In the genomic region with DNA sequence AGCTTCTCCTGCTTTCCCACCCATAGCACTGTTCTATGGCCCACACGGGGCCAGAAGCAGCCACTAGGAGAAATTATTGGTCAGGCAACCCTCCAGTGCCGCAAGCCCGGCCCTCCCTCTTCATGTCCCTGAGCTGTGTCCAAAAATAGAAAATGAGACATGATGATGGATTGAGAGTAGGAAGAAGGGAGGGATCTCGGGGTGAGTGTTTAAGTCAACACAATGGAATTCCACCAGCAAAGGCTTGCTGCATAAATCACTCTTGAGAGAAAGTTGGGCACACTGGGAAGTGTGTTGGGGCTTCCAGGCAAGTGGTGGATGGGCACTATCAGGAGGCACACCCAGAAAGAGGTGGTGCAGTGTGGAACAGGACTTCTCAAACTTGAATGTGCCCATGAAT, we compare ENCODE assay signal across 10 cellular contexts.
A peak's percentile ranks its signal among the peaks of the same experiment; 100 is the strongest.
DNase-seq lines count a peak whose midpoint lies in the region; ATAC-seq and TF ChIP-seq lines count a peak whose summit lies in the region.
"Had no signal": no experiment of that assay in that cellular context is flagged by ENCODE, and none has a peak within 500 bp of the region (broad histone marks: within the 10 kb centered on the region; RNA-seq: fewer than 3 reads in every experiment).

No MANE protein-coding gene starts in this region.

- H3K4me3 ChIP-seq in HCT116 (replicated peaks in 1 of 2; ENCODE audit: low read depth in 1 of 2, low read length in 2 of 2) (peak overlapping the region in 1 of 2 experiments; percentile 17; a peak in 2 of 4 replicates), heart right ventricle (no peak overlapping the region), smooth muscle cell (no peak overlapping the region)
- H3K4me3 ChIP-seq in CD8-positive, alpha-beta T cell (ENCODE audit: low read depth, low read length), result no peak overlapping the region
- H3K4me3 ChIP-seq: GM12878 had no signal

- no peaks in the 10 kb centered on the region for H3K4me1 Mint-ChIP-seq in glutamatergic neuron (ENCODE audit: low read depth, unreplicated experiment)
- no peaks in the 10 kb centered on the region for H3K4me1 Mint-ChIP-seq in CD8-positive, alpha-beta T cell (ENCODE audit: low read depth)

- H3K9me2 ChIP-seq in HCT116 (ENCODE audit: insufficient read depth), result no peaks in the 10 kb centered on the region

- peaks cover 3% of the 10 kb centered on the region for H3K9me3 Mint-ChIP-seq in glutamatergic neuron (ENCODE audit: unreplicated experiment)
- H3K9me3 Mint-ChIP-seq in CD8-positive, alpha-beta T cell, result no peaks in the 10 kb centered on the region

- POLR2A ChIA-PET in HCT116 (lab: Charles Lee), result interaction anchor here (1.4 kb wide), 1 partner anchor 724 kb away, joined by 3 read pairs; no protein-coding TSS in a partner anchor
- POLR2A ChIA-PET in CD8-positive, alpha-beta T cell (lab: Charles Lee), result interaction anchor here (0.6 kb wide), 1 partner anchor 288 kb away, joined by 3 read pairs; no protein-coding TSS in a partner anchor

- RAD21 ChIA-PET in HCT116 (lab: Charles Lee; ENCODE audit: low non-redundant PET in 1 of 2, low total read pairs in 2 of 2, uncharacterized antibody in 2 of 2, unreplicated experiment in 2 of 2), result interaction anchor here in 1 of 2 experiments (0.7 kb wide), 1 partner anchor 89 kb away, joined by 3 read pairs; no protein-coding TSS in a partner anchor

- CTCF ChIA-PET in HCT116 (lab: Charles Lee), result interaction anchor here (0.9 to 1.8 kb wide), 16 partner anchors 8 to 736 kb away, joined by 3 to 7 read pairs (median 4); a partner anchor contains a TSS
- CTCF ChIA-PET in CD8-positive, alpha-beta T cell (lab: Charles Lee), result interaction anchor here (1.0 kb wide), 1 partner anchor 1173 kb away, joined by 3 read pairs; no protein-coding TSS in a partner anchor

- H3K4me2 ChIP-seq in HCT116 (ENCODE audit: low read length), result peak overlapping the region; percentile 61
- H3K4me2 ChIP-seq in smooth muscle cell, result peak overlapping the region; percentile 55

- no peaks in the 10 kb centered on the region for H4K20me1 ChIP-seq in HCT116 (ENCODE audit: insufficient read depth)
- H4K20me1 ChIP-seq in smooth muscle cell (ENCODE audit: low read depth), result no peaks in the 10 kb centered on the region

- peak; percentile 86 for ATAC-seq in HCT116
- peak; percentile 93 to 100 (median 98) for ATAC-seq in heart right ventricle
- ATAC-seq in CD8-positive, alpha-beta T cell, result no peak
- ATAC-seq: GM12878 had no signal

- 12% methylated on average over 4 of the region's 4 CpGs for WGBS in heart right ventricle, 2 donors
- WGBS in smooth muscle cell (ENCODE audit: low lambda C conversion rate), result 10% methylated on average over 4 of the region's 4 CpGs

- H3K27ac ChIP-seq in HCT116 (ENCODE audit: low read depth, low read length) (peak overlapping the region; percentile 62), heart right ventricle (peak overlapping the region in 6 of 10 donors; percentile 15 to 65 (median 54)), smooth muscle cell (ENCODE audit: low read depth) (peak overlapping the region; percentile 89)
- no peak overlapping the region for H3K27ac ChIP-seq in CD8-positive, alpha-beta T cell (ENCODE audit: low read depth, low read length)

- H3K4me1 ChIP-seq in HCT116 (ENCODE audit: control insufficient read depth in 1 of 2, insufficient read depth in 2 of 2, low read length in 2 of 2) (peaks cover 17 to 28% of the 10 kb centered on the region in 2 experiments), heart right ventricle (peaks cover 0 to 15% (median 4%) of the 10 kb centered on the region in 9 donors), smooth muscle cell (ENCODE audit: low read depth) (peaks cover 7% of the 10 kb centered on the region)
- H3K4me1 ChIP-seq in CD8-positive, alpha-beta T cell (ENCODE audit: insufficient read depth, low read length), result no peaks in the 10 kb centered on the region

- H3K79me2 ChIP-seq in HCT116 (ENCODE audit: insufficient read depth, low read length) (no peaks in the 10 kb centered on the region), smooth muscle cell (ENCODE audit: low read depth) (no peaks in the 10 kb centered on the region)

- H3K9me3 ChIP-seq in HCT116 (ENCODE audit: control insufficient read depth in 1 of 2, insufficient read depth in 1 of 2, low read depth in 1 of 2, low read length in 2 of 2), result no peaks in the 10 kb centered on the region
- no peaks in the 10 kb centered on the region for H3K9me3 ChIP-seq in heart right ventricle
- H3K9me3 ChIP-seq in smooth muscle cell (replicated peaks; ENCODE audit: low read depth), result no peaks in the 10 kb centered on the region
- H3K9me3 ChIP-seq in CD8-positive, alpha-beta T cell (ENCODE audit: low read length), result no peaks in the 10 kb centered on the region

- intact Hi-C loops in HCT116 (cut with micrococcal nuclease) (loop anchor here (10.0 kb wide), 1 partner anchor 482 kb away; no protein-coding TSS in a partner anchor), heart right ventricle (cut with DNase I) (loop anchor here in 1 of 10 donors (5.0 kb wide), 1 partner anchor 1166 kb away; no protein-coding TSS in a partner anchor)
- intact Hi-C loops in CD8-positive, alpha-beta T cell (cut with DNase I, micrococcal nuclease), result no loop called here

- H3K4me3 Mint-ChIP-seq in glutamatergic neuron (ENCODE audit: unreplicated experiment), result no peak overlapping the region
- no peak overlapping the region for H3K4me3 Mint-ChIP-seq in CD8-positive, alpha-beta T cell

- peak; percentile 82 for DNase-seq in HCT116 (ENCODE audit: low read depth, low spot score)
- DNase-seq in amniotic epithelial cell (ENCODE audit: low read depth), result peak; percentile 94
- DNase-seq in heart right ventricle, result peak; percentile 24 to 47
- no peak for DNase-seq in smooth muscle cell (lab: John Stamatoyannopoulos, UW; ENCODE audit: unreplicated experiment)
- DNase-seq in GM10266 (ENCODE audit: extremely low spot score), result no peak
- DNase-seq in glutamatergic neuron, result no peak
- DNase-seq in SIG-M5 (lab: John Stamatoyannopoulos, UW), result no peak
- no peak for DNase-seq in CD8-positive, alpha-beta T cell
- DNase-seq: KBM-7 had no signal

- TF ChIP-seq RAD21 in HCT116 (IDR thresholded peaks at IDR 0.05; ENCODE audit: low read depth), result no peak

- H3K27me3 ChIP-seq in HCT116 (ENCODE audit: insufficient read depth, low read length), result no peaks in the 10 kb centered on the region
- H3K27me3 ChIP-seq in heart right ventricle, result no peaks in the 10 kb centered on the region
- H3K27me3 ChIP-seq in smooth muscle cell (ENCODE audit: low read depth), result no peaks in the 10 kb centered on the region
- H3K27me3 ChIP-seq in CD8-positive, alpha-beta T cell (ENCODE audit: insufficient read depth, low read length), result no peaks in the 10 kb centered on the region

- H3F3A ChIP-seq in smooth muscle cell (ENCODE audit: low read depth), result peaks cover 11% of the 10 kb centered on the region

- H3K27me3 Mint-ChIP-seq in glutamatergic neuron (ENCODE audit: unreplicated experiment), result no peaks in the 10 kb centered on the region
- H3K27me3 Mint-ChIP-seq in CD8-positive, alpha-beta T cell (ENCODE audit: low read depth), result peaks cover 21% of the 10 kb centered on the region

- peak overlapping the region; percentile 32 for H3K9ac ChIP-seq in HCT116 (ENCODE audit: low read length)
- peak overlapping the region; percentile 31 for H3K9ac ChIP-seq in smooth muscle cell (ENCODE audit: low read depth)

- no peak overlapping the region for H3K27ac Mint-ChIP-seq in glutamatergic neuron (ENCODE audit: unreplicated experiment)
- H3K27ac Mint-ChIP-seq in CD8-positive, alpha-beta T cell, result no peak overlapping the region

- TF ChIP-seq POLR2A in HCT116 (IDR thresholded peaks at IDR 0.05; ENCODE audit: borderline replicate concordance, extremely low read depth, insufficient read depth, insufficient read length), result no peak

- TF ChIP-seq CTCF in HCT116 (IDR thresholded peaks at IDR 0.05 in 2 of 3, conservative IDR thresholded peaks at IDR 0.05 in 1 of 3; ENCODE audit: borderline replicate concordance in 1 of 3, insufficient read depth in 1 of 3, low read depth in 2 of 3, low read length in 2 of 3) (no peak), heart right ventricle (IDR thresholded peaks at IDR 0.05) (peak in 2 of 9 donors; percentile 10 to 18), smooth muscle cell (IDR thresholded peaks at IDR 0.05; ENCODE audit: borderline replicate concordance, insufficient read depth, poor library complexity, severe bottlenecking) (no peak), GM10266 (IDR thresholded peaks at IDR 0.05; ENCODE audit: control insufficient read depth, insufficient read depth, low read depth, missing control alignments) (no peak), glutamatergic neuron (IDR thresholded peaks at IDR 0.05; ENCODE audit: partially characterized antibody, unreplicated experiment) (no peak)
- no peak for TF ChIP-seq CTCF in CD8-positive, alpha-beta T cell (IDR thresholded peaks at IDR 0.05)

- BruUV-seq in HCT116 (replicated peaks; lab: Mats Ljungman, UMichigan), result no TSS peak

- H3K36me3 ChIP-seq in HCT116 (ENCODE audit: control insufficient read depth in 1 of 2, insufficient read depth in 2 of 2, low read length in 2 of 2) (no peaks in the 10 kb centered on the region), heart right ventricle (no peaks in the 10 kb centered on the region), smooth muscle cell (ENCODE audit: low read depth) (no peaks in the 10 kb centered on the region)
- no peaks in the 10 kb centered on the region for H3K36me3 ChIP-seq in CD8-positive, alpha-beta T cell (ENCODE audit: insufficient read depth, low read length)

- H3K36me3 Mint-ChIP-seq in glutamatergic neuron (ENCODE audit: unreplicated experiment), result no peaks in the 10 kb centered on the region
- no peaks in the 10 kb centered on the region for H3K36me3 Mint-ChIP-seq in CD8-positive, alpha-beta T cell

- peak overlapping the region; percentile 84 for H2AFZ ChIP-seq in HCT116 (ENCODE audit: low read depth, low read length, poor library complexity, severe bottlenecking)
- H2AFZ ChIP-seq in smooth muscle cell (ENCODE audit: low read depth), result peak overlapping the region; percentile 63

TF ChIP-seq in HCT116, 20 proteins besides CTCF, POLR2A, EP300 and RAD21 (continues in another document):
- no peak for TF ChIP-seq SIN3A (IDR thresholded peaks at IDR 0.05; ENCODE audit: low read depth)
- TF ChIP-seq EZH2phosphoT487 (IDR thresholded peaks at IDR 0.05; ENCODE audit: borderline replicate concordance), result no peak
- TF ChIP-seq TCF7L2 (IDR thresholded peaks at IDR 0.05; ENCODE audit: borderline replicate concordance, extremely low read depth, insufficient read depth, insufficient read length), result no peak
- TF ChIP-seq CBX3 (IDR thresholded peaks at IDR 0.05; ENCODE audit: low read depth), result no peak; the same call in 1 of the 2 replicates
- peak; percentile 76 for TF ChIP-seq SP1 (IDR thresholded peaks at IDR 0.05; ENCODE audit: low read depth)
- TF ChIP-seq EZH2 (IDR thresholded peaks at IDR 0.05), result no peak

Comparison
In these comparisons a context has a peak if more than half of its experiments do, and no peak if none do; other contexts are left out.
1. DNase-seq: peak in HCT116 (single experiment), amniotic epithelial cell (single experiment) and heart right ventricle (2 of 2); none in smooth muscle cell (single experiment), GM10266 (single experiment), glutamatergic neuron (single experiment), SIG-M5 (single experiment) and CD8-positive, alpha-beta T cell (0 of 7).